ENCODE assay signal across 8 cellular contexts in genomic region chr11:62831520-62832345, GRCh38. TPM values are rescaled to one million over a fixed set of nuclear protein-coding genes. Genes with fewer than 3 reads are reported as not detected.
A peak's percentile ranks its signal among the peaks of the same experiment; 100 is the strongest.
DNase-seq lines count a peak whose midpoint lies in the region; ATAC-seq and TF ChIP-seq lines count a peak whose summit lies in the region.

Gene STX5, minus strand, starts transcription at chr11:62832051. Its CDS starts 808 bp downstream, at chr11:62831243.

- peaks cover 86% of the 10 kb centered on the region for H3K36me3 Mint-ChIP-seq in activated T-helper 17 cell treated with anti-CD3 and anti-CD28 coated beads, Interleukin-2, amount 50 U/mL, for 72 hours (ENCODE audit: low read depth)
- peaks cover 7 to 25% (median 9%) of the 10 kb centered on the region in 5 donors for H3K36me3 Mint-ChIP-seq in naive thymus-derived CD4-positive, alpha-beta T cell
- H3K36me3 Mint-ChIP-seq in stimulated activated naive B cell treated with anti-CD40 and anti-IgM and Interleukin-4, amounts not matched to agents 10 μg/mL and 1 μg/mL and 100 μg/mL, for 72 hours, result peaks cover 27 to 48% of the 10 kb centered on the region in 2 donors

- H3K27me3 Mint-ChIP-seq in activated T-helper 17 cell treated with anti-CD3 and anti-CD28 coated beads, Interleukin-2, amount 50 U/mL, for 72 hours, result no peaks in the 10 kb centered on the region
- no peaks in the 10 kb centered on the region for H3K27me3 Mint-ChIP-seq in naive thymus-derived CD4-positive, alpha-beta T cell
- no peaks in the 10 kb centered on the region for H3K27me3 Mint-ChIP-seq in stimulated activated naive B cell treated with anti-CD40 and anti-IgM and Interleukin-4, amounts not matched to agents 10 μg/mL and 1 μg/mL and 100 μg/mL, for 72 hours

- intact Hi-C loops in naive thymus-derived CD4-positive, alpha-beta T cell (cut with micrococcal nuclease), result loop anchor here (1.0 to 5.0 kb wide), 13 partner anchors 8 to 239 kb away; partner anchors contain the start of genes HNRNPUL2 (in 2 of the 2), NXF1 (in 2 of the 2), TMEM179B (in 2 of the 2) and TMEM223 (in 2 of the 2)

- H3K4me1 Mint-ChIP-seq in activated T-helper 17 cell treated with anti-CD3 and anti-CD28 coated beads, Interleukin-2, amount 50 U/mL, for 72 hours, result peaks cover 15% of the 10 kb centered on the region
- H3K4me1 Mint-ChIP-seq in naive thymus-derived CD4-positive, alpha-beta T cell, result peaks cover 15 to 57% (median 45%) of the 10 kb centered on the region in 7 donors
- peaks cover 36 to 55% of the 10 kb centered on the region in 2 donors for H3K4me1 Mint-ChIP-seq in stimulated activated naive B cell treated with anti-CD40 and anti-IgM and Interleukin-4, amounts not matched to agents 10 μg/mL and 1 μg/mL and 100 μg/mL, for 72 hours

- H3K27ac Mint-ChIP-seq in activated T-helper 17 cell treated with anti-CD3 and anti-CD28 coated beads, Interleukin-2, amount 50 U/mL, for 72 hours, result peak within 1 kb of the TSS; percentile 97
- peak within 1 kb of the TSS; percentile 93 to 100 (median 99) for H3K27ac Mint-ChIP-seq in naive thymus-derived CD4-positive, alpha-beta T cell
- H3K27ac Mint-ChIP-seq in stimulated activated naive B cell treated with anti-CD40 and anti-IgM and Interleukin-4, amounts not matched to agents 10 μg/mL and 1 μg/mL and 100 μg/mL, for 72 hours, result peak within 1 kb of the TSS; percentile 99

- peak; percentile 94 for ATAC-seq in activated T-helper 17 cell treated with anti-CD3 and anti-CD28 coated beads, Interleukin-2, amount 50 U/mL, for 72 hours (replicated peaks)
- ATAC-seq in naive thymus-derived CD4-positive, alpha-beta T cell, result peak; percentile 98
- peak; percentile 88 to 91 for ATAC-seq in stimulated activated naive B cell treated with anti-CD40 and anti-IgM and Interleukin-4, amounts not matched to agents 10 μg/mL and 1 μg/mL and 100 μg/mL, for 72 hours (replicated peaks)

- TF ChIP-seq CTCF in LNCaP clone FGC (IDR thresholded peaks at IDR 0.05; ENCODE audit: control insufficient read depth, extremely low read depth, insufficient read depth) (no peak), RWPE1 (conservative IDR thresholded peaks at IDR 0.05; ENCODE audit: low read depth) (no peak)

- peak within 1 kb of the TSS; percentile 96 for H3K4me3 ChIP-seq in LNCaP clone FGC (ENCODE audit: low read depth, low read length)
- H3K4me3 ChIP-seq in naive thymus-derived CD4-positive, alpha-beta T cell (ENCODE audit: low read length), result peak within 1 kb of the TSS; percentile 95

- H3K9me3 Mint-ChIP-seq in activated T-helper 17 cell treated with anti-CD3 and anti-CD28 coated beads, Interleukin-2, amount 50 U/mL, for 72 hours, result no peaks in the 10 kb centered on the region
- H3K9me3 Mint-ChIP-seq in naive thymus-derived CD4-positive, alpha-beta T cell, result no peaks in the 10 kb centered on the region
- no peaks in the 10 kb centered on the region for H3K9me3 Mint-ChIP-seq in stimulated activated naive B cell treated with anti-CD40 and anti-IgM and Interleukin-4, amounts not matched to agents 10 μg/mL and 1 μg/mL and 100 μg/mL, for 72 hours

- POLR2A ChIA-PET in RWPE1 (lab: Yijun Ruan, JAX; ENCODE audit: low non-redundant PET), result interaction anchor here (0.6 kb wide), 3 partner anchors 34 to 1025 kb away, joined by 3 to 6 read pairs (median 5); no protein-coding TSS in a partner anchor
- POLR2A ChIA-PET in naive thymus-derived CD4-positive, alpha-beta T cell (lab: Charles Lee), result interaction anchor here (0.6 to 7.5 kb wide), 39 partner anchors 9 to 807 kb away, joined by 3 to 122 read pairs (median 5); partner anchors contain the start of genes C11orf98, CSKMT, HNRNPUL2 and INTS5

- H3K27me3 ChIP-seq in naive thymus-derived CD4-positive, alpha-beta T cell (ENCODE audit: control insufficient read depth in 2 of 2, insufficient read depth in 2 of 2, low read length in 2 of 2), result no peaks in the 10 kb centered on the region

- DNase-seq in Daoy (ENCODE audit: low read depth) (peak; percentile 99), GOT3 (lab: John Stamatoyannopoulos, UW) (peak; percentile 96), LNCaP clone FGC (ENCODE audit: low read depth) (peak; percentile 95), RWPE1 (ENCODE audit: low spot score) (peak; percentile 99), fibroblast of gingiva (ENCODE audit: low read depth) (peak; percentile 98)
- peak; percentile 96 to 100 (median 99) for DNase-seq in naive thymus-derived CD4-positive, alpha-beta T cell
- DNase-seq in stimulated activated naive B cell treated with anti-CD40 and anti-IgM and Interleukin-4, amounts not matched to agents 10 μg/mL and 1 μg/mL and 100 μg/mL, for 72 hours, result peak; percentile 97

- peak within 1 kb of the TSS; percentile 99 for H3K4me3 Mint-ChIP-seq in activated T-helper 17 cell treated with anti-CD3 and anti-CD28 coated beads, Interleukin-2, amount 50 U/mL, for 72 hours
- H3K4me3 Mint-ChIP-seq in naive thymus-derived CD4-positive, alpha-beta T cell, result peak within 1 kb of the TSS; percentile 87 to 99 (median 96)
- peak within 1 kb of the TSS; percentile 86 to 94 for H3K4me3 Mint-ChIP-seq in stimulated activated naive B cell treated with anti-CD40 and anti-IgM and Interleukin-4, amounts not matched to agents 10 μg/mL and 1 μg/mL and 100 μg/mL, for 72 hours

- H3K9me3 ChIP-seq in naive thymus-derived CD4-positive, alpha-beta T cell (ENCODE audit: control insufficient read depth in 2 of 3, low read length in 3 of 3), result no peaks in the 10 kb centered on the region

- peak within 1 kb of the TSS; percentile 86 for H3K27ac ChIP-seq in RWPE1
- peak within 1 kb of the TSS; percentile 99 for H3K27ac ChIP-seq in naive thymus-derived CD4-positive, alpha-beta T cell (ENCODE audit: low read depth, low read length)

- H3K36me3 ChIP-seq in naive thymus-derived CD4-positive, alpha-beta T cell (ENCODE audit: control insufficient read depth in 2 of 3, insufficient read depth in 3 of 3, low read length in 3 of 3), result peaks cover 4 to 55% (median 16%) of the 10 kb centered on the region in 3 experiments

- CTCF ChIA-PET in RWPE1 (lab: Yijun Ruan, JAX), result interaction anchor here (0.6 to 1.9 kb wide), 2 partner anchors 45 to 74 kb away, joined by 4 to 8 read pairs; partner anchors contain the start of gene TMEM179B
- CTCF ChIA-PET in naive thymus-derived CD4-positive, alpha-beta T cell (lab: Charles Lee), result interaction anchor here (0.6 to 1.3 kb wide), 4 partner anchors 45 to 275 kb away, joined by 3 to 6 read pairs (median 3); partner anchors contain the start of gene SLC3A2

- peaks cover 16% of the 10 kb centered on the region in 2 donors for H3K4me1 ChIP-seq in naive thymus-derived CD4-positive, alpha-beta T cell (ENCODE audit: control insufficient read depth in 2 of 2, insufficient read depth in 2 of 2, low read length in 2 of 2)

RNA-seq across cellular contexts. Expression of gene STX5, which starts in this region (rescaled TPM):
- 26.0 and 28.2 TPM in 2 replicates for total RNA-seq in Daoy (2014; rRNA removed; shearing (Covaris generic))
- total RNA-seq in activated T-helper 17 cell treated with anti-CD3 and anti-CD28 coated beads, Interleukin-2, amount 50 U/mL, for 72 hours, result 10 to 100 TPM; 23.4 to 32.0 TPM
- total RNA-seq in naive thymus-derived CD4-positive, alpha-beta T cell, result 100 to 1,000 TPM in 2 of 5 experiments, 10 to 100 TPM in 3; 47.0 to 152 (median 57.3) TPM
- 10 to 100 TPM; 23.8 to 32.8 TPM for polyA plus RNA-seq in naive thymus-derived CD4-positive, alpha-beta T cell

Comparison
In these comparisons a context has a peak if more than half of its experiments do, and no peak if none do; other contexts are left out.
1. Peak in every context shown above with its lines: DNase-seq, ATAC-seq, H3K4me3 ChIP-seq and H3K27ac ChIP-seq.